Comparison of ENCODE assay signal across 19 cellular contexts in genomic region chr21:42127164-42128125, GRCh38. TPM values are rescaled to one million over a fixed set of nuclear protein-coding genes. Genes with fewer than 3 reads are reported as not detected.
DNase-seq lines count a peak whose midpoint lies in the region; ATAC-seq, FAIRE-seq and TF ChIP-seq lines count a peak whose summit lies in the region.
"Had no signal": no experiment of that assay in that cellular context is flagged by ENCODE, and none has a peak within 500 bp of the region (broad histone marks: within the 10 kb centered on the region; RNA-seq: fewer than 3 reads in every experiment).

No MANE protein-coding gene starts in this region.

- TF ChIP-seq CTCF in kidney (IDR thresholded peaks at IDR 0.05; ENCODE audit: borderline replicate concordance, extremely low read depth, insufficient read depth) = no peak
- no peak for TF ChIP-seq CTCF in spleen (IDR thresholded peaks at IDR 0.05 in 8 of 11, conservative IDR thresholded peaks at IDR 0.05 in 3 of 11)
- no peak for TF ChIP-seq CTCF in upper lobe of left lung (IDR thresholded peaks at IDR 0.05)
- no peak for TF ChIP-seq CTCF in activated CD8-positive, alpha-beta T cell treated with anti-CD3 and anti-CD28 coated beads for 36 hours (IDR thresholded peaks at IDR 0.05)

- no peaks in the 10 kb centered on the region for H3K9me3 Mint-ChIP-seq in activated CD8-positive, alpha-beta T cell treated with anti-CD3 and anti-CD28 coated beads for 36 hours
- H3K9me3 Mint-ChIP-seq: CD8-positive, alpha-beta T cell had no signal

- H3K9ac ChIP-seq in BLaER1 (no peak overlapping the region), kidney (ENCODE audit: low read length in 2 of 2) (no peak overlapping the region)
- H3K9ac ChIP-seq: BLaER1 treated with 17β-estradiol and CSF1 and Interleukin-3, amounts not matched to agents 10 nM and 100 nM; KMS-11 had no signal

- H3K4me2 ChIP-seq in BLaER1 = no peak overlapping the region
- H3K4me2 ChIP-seq: KMS-11 had no signal

- H3K4me3 Mint-ChIP-seq in activated CD8-positive, alpha-beta T cell treated with anti-CD3 and anti-CD28 coated beads for 36 hours = no peak overlapping the region
- H3K4me3 Mint-ChIP-seq: CD8-positive, alpha-beta T cell had no signal

- peaks cover 12% of the 10 kb centered on the region for H3K4me1 Mint-ChIP-seq in activated CD8-positive, alpha-beta T cell treated with anti-CD3 and anti-CD28 coated beads for 36 hours (ENCODE audit: low read depth)

- no peak for FAIRE-seq in kidney (lab: Jason Lieb, UNC)
- FAIRE-seq: GM19239, H1 had no signal

- no peak for TF ChIP-seq EP300 in upper lobe of left lung (IDR thresholded peaks at IDR 0.05)

- H3K27ac Mint-ChIP-seq in activated CD8-positive, alpha-beta T cell treated with anti-CD3 and anti-CD28 coated beads for 36 hours = no peak overlapping the region
- H3K27ac Mint-ChIP-seq: CD8-positive, alpha-beta T cell had no signal

- H3K4me1 ChIP-seq in BLaER1 = peaks cover 67% of the 10 kb centered on the region
- peaks cover 0 to 2% of the 10 kb centered on the region in 2 donors for H3K4me1 ChIP-seq in kidney (ENCODE audit: control insufficient read depth in 1 of 2, insufficient read depth in 1 of 2, low read depth in 1 of 2, low read length in 2 of 2)
- peaks cover 0 to 8% (median 0%) of the 10 kb centered on the region in 6 donors for H3K4me1 ChIP-seq in spleen
- peaks cover 0 to 22% (median 17%) of the 10 kb centered on the region in 4 donors for H3K4me1 ChIP-seq in upper lobe of left lung
- H3K4me1 ChIP-seq: HAP-1 had no signal

- WGBS in spleen, 5 donors = 82 to 88% (median 84%) methylated on average over 36 of the region's 36 CpGs
- WGBS in upper lobe of left lung, 2 donors = 87 to 89% methylated on average over 33 to 36 of the region's 36 CpGs

- POLR2A ChIA-PET in activated CD8-positive, alpha-beta T cell treated with anti-CD3 and anti-CD28 coated beads for 36 hours (lab: Charles Lee) = no interaction called here

- H3K36me3 Mint-ChIP-seq in activated CD8-positive, alpha-beta T cell treated with anti-CD3 and anti-CD28 coated beads for 36 hours (ENCODE audit: low read depth) = no peaks in the 10 kb centered on the region
- H3K36me3 Mint-ChIP-seq: CD8-positive, alpha-beta T cell had no signal

- H3K27me3 ChIP-seq in BLaER1 (no peaks in the 10 kb centered on the region), spleen (replicated peaks in 1 of 7) (peaks cover 0 to 64% (median 17%) of the 10 kb centered on the region in 7 donors), upper lobe of left lung (no peaks in the 10 kb centered on the region)
- H3K27me3 ChIP-seq: BLaER1 treated with 17β-estradiol and CSF1 and Interleukin-3, amounts not matched to agents 10 nM and 100 nM had no signal

- TF ChIP-seq POLR2A in spleen (IDR thresholded peaks at IDR 0.05) = no peak
- TF ChIP-seq POLR2A in upper lobe of left lung (IDR thresholded peaks at IDR 0.05) = no peak

- ATAC-seq in GM18511 (IDR thresholded peaks at IDR 0.05; ENCODE audit: unreplicated experiment) = no peak
- ATAC-seq in upper lobe of left lung (ENCODE audit: low FRiP score in 2 of 2) = no peak
- no peak for ATAC-seq in activated CD8-positive, alpha-beta T cell treated with anti-CD3 and anti-CD28 coated beads for 36 hours
- ATAC-seq: CD8-positive, alpha-beta T cell had no signal

- intact Hi-C loops in kidney (cut with DNase I) (no loop called here), spleen (cut with DNase I; ENCODE audit: low total_unique reads) (no loop called here)
- intact Hi-C loops in activated CD8-positive, alpha-beta T cell treated with anti-CD3 and anti-CD28 coated beads for 36 hours (cut with micrococcal nuclease) = no loop called here

- peaks cover 26% of the 10 kb centered on the region for H3K27me3 Mint-ChIP-seq in activated CD8-positive, alpha-beta T cell treated with anti-CD3 and anti-CD28 coated beads for 36 hours

- H3K27ac ChIP-seq in BLaER1 (peak overlapping the region; percentile 35; the same call in 1 of the 2 replicates), kidney (ENCODE audit: low read depth in 2 of 2, low read length in 2 of 2) (no peak overlapping the region), spleen (no peak overlapping the region), upper lobe of left lung (no peak overlapping the region)
- H3K27ac ChIP-seq: BLaER1 treated with 17β-estradiol and CSF1 and Interleukin-3, amounts not matched to agents 10 nM and 100 nM; KMS-11 had no signal

- no peaks in the 10 kb centered on the region for H3K9me3 ChIP-seq in BLaER1
- no peaks in the 10 kb centered on the region for H3K9me3 ChIP-seq in kidney (ENCODE audit: control insufficient read depth in 1 of 2, low read length in 2 of 2)
- no peaks in the 10 kb centered on the region for H3K9me3 ChIP-seq in spleen
- no peaks in the 10 kb centered on the region for H3K9me3 ChIP-seq in upper lobe of left lung
- H3K9me3 ChIP-seq: BLaER1 treated with 17β-estradiol and CSF1 and Interleukin-3, amounts not matched to agents 10 nM and 100 nM; HAP-1 had no signal

- DNase-seq in HK-2 (ENCODE audit: unreplicated experiment) = peak; percentile 14
- peak; percentile 80 for DNase-seq in kidney
- peak; percentile 37 for DNase-seq in spleen
- DNase-seq in NOMO-1 treated with dmso at 0.1 percent for 144 hours (lab: John Stamatoyannopoulos, UW; ENCODE audit: unreplicated experiment) = no peak
- no peak for DNase-seq in upper lobe of left lung
- no peak for DNase-seq in activated CD8-positive, alpha-beta T cell treated with anti-CD3 and anti-CD28 coated beads for 36 hours
- DNase-seq: 8988T; Calu3; CD8-positive, alpha-beta T cell; DMS79; GF-D8 had no signal

- H3K36me3 ChIP-seq in BLaER1 = no peaks in the 10 kb centered on the region
- H3K36me3 ChIP-seq in kidney (ENCODE audit: control insufficient read depth in 1 of 2, insufficient read depth in 2 of 2, low read length in 2 of 2) = no peaks in the 10 kb centered on the region
- no peaks in the 10 kb centered on the region for H3K36me3 ChIP-seq in spleen
- H3K36me3 ChIP-seq in upper lobe of left lung = no peaks in the 10 kb centered on the region
- H3K36me3 ChIP-seq: BLaER1 treated with 17β-estradiol and CSF1 and Interleukin-3, amounts not matched to agents 10 nM and 100 nM; HAP-1 had no signal

- H3K4me3 ChIP-seq in BLaER1 (no peak overlapping the region), kidney (ENCODE audit: low read length in 2 of 2) (no peak overlapping the region), spleen (no peak overlapping the region), upper lobe of left lung (no peak overlapping the region)
- H3K4me3 ChIP-seq: BLaER1 treated with 17β-estradiol and CSF1 and Interleukin-3, amounts not matched to agents 10 nM and 100 nM; HAP-1 had no signal

- CTCF ChIA-PET in activated CD8-positive, alpha-beta T cell treated with anti-CD3 and anti-CD28 coated beads for 36 hours (lab: Charles Lee) = interaction anchor here (1.0 to 2.8 kb wide), 3 partner anchors 10 to 310 kb away, joined by 3 to 13 read pairs (median 6); no protein-coding TSS in a partner anchor

- H4K20me1 ChIP-seq in BLaER1 = no peaks in the 10 kb centered on the region

RNA-seq across cellular contexts. Expression of gene UMODL1, which starts 56.3 kb away (rescaled TPM):
- total RNA-seq in kidney (not detected), spleen (under 1 TPM in 5 of 7 donors, not detected in 2; 0.09 to 0.85 (median 0.28) TPM), upper lobe of left lung (1 to 10 TPM in 2 of 6 donors, under 1 TPM in 3, not detected in 1; 0.07 to 6.3 (median 0.59) TPM)
- polyA plus RNA-seq in kidney (ENCODE audit: insufficient read depth, low read depth, low replicate concordance) (0.39 TPM), spleen (under 1 TPM in 2 of 3 donors, not detected in 1; 0.02 to 0.03 TPM)
- total RNA-seq in activated CD8-positive, alpha-beta T cell treated with anti-CD3 and anti-CD28 coated beads for 36 hours = not detected
- total RNA-seq: A673, Calu3, H1 had no signal
- polyA plus RNA-seq: H1 had no signal

Comparison
In these comparisons a context has a peak if more than half of its experiments do, and no peak if none do; other contexts are left out.
1. DNase-seq: peak in HK-2 (single experiment), kidney (single experiment) and spleen (single experiment); none in NOMO-1 treated with dmso at 0.1 percent for 144 hours (single experiment), upper lobe of left lung (0 of 2) and activated CD8-positive, alpha-beta T cell treated with anti-CD3 and anti-CD28 coated beads for 36 hours (single experiment).